In genomic region chr1:205913451-205914204, GRCh38 we compare ENCODE assay signal across 3 cellular contexts.
A peak's percentile ranks its signal among the peaks of the same experiment; 100 is the strongest.
TF ChIP-seq lines count a peak whose summit lies in the region.

No MANE protein-coding gene starts in this region.

TF ChIP-seq in liver, 16 proteins besides CTCF, POLR2A, EP300 and RAD21:
- TF ChIP-seq NR2F2 (IDR thresholded peaks at IDR 0.05) (peak; percentile 18), GABPA (IDR thresholded peaks at IDR 0.05 in 1 of 2, conservative IDR thresholded peaks at IDR 0.05 in 1 of 2) (no peak), SP1 (IDR thresholded peaks at IDR 0.05) (no peak), TAF1 (conservative IDR thresholded peaks at IDR 0.05) (no peak), HNF4A (conservative IDR thresholded peaks at IDR 0.05) (no peak), FOXA1 (IDR thresholded peaks at IDR 0.05) (no peak), FOXA2 (IDR thresholded peaks at IDR 0.05) (no peak), EGR1 (IDR thresholded peaks at IDR 0.05; ENCODE audit: low read depth in 2 of 2) (no peak)

TF ChIP-seq in HepG2, 621 proteins besides CTCF, POLR2A, EP300 and RAD21:
- no peak for TF ChIP-seq ZNF580 (CRISPR knock-in tag; IDR thresholded peaks at IDR 0.05; ENCODE audit: borderline replicate concordance, low read depth)
- no peak for TF ChIP-seq STAT5B (CRISPR knock-in tag; IDR thresholded peaks at IDR 0.05)

TF ChIP-seq in endothelial cell of umbilical vein, 7 proteins besides CTCF, POLR2A, EP300 and RAD21:
- TF ChIP-seq POLR2AphosphoS5 (IDR thresholded peaks at IDR 0.05; ENCODE audit: insufficient read depth, low read depth, low read length) (no peak), MYC (IDR thresholded peaks at IDR 0.05; ENCODE audit: low read depth, low read length) (no peak), GATA2 (IDR thresholded peaks at IDR 0.05; ENCODE audit: insufficient read depth, insufficient read length, low read depth, low read length) (no peak), MAX (IDR thresholded peaks at IDR 0.05; ENCODE audit: insufficient read depth, insufficient read length) (no peak), JUN (IDR thresholded peaks at IDR 0.05; ENCODE audit: borderline replicate concordance, insufficient read depth, insufficient read length, low read depth) (no peak), FOS (IDR thresholded peaks at IDR 0.05; ENCODE audit: borderline replicate concordance, insufficient read depth, low read length) (no peak), EZH2 (IDR thresholded peaks at IDR 0.05; ENCODE audit: borderline replicate concordance, low read depth, low read length, severe bottlenecking) (no peak)
